Comparison of ENCODE assay signal across 9 cellular contexts in genomic region chr6:78629836-78630235, GRCh38.
"Had no signal": no experiment of that assay in that cellular context is flagged by ENCODE, and none has a peak within 500 bp of the region (broad histone marks: within the 10 kb centered on the region; RNA-seq: fewer than 3 reads in every experiment).

No MANE protein-coding gene starts in this region.

- H3K36me3 ChIP-seq: cardiac muscle cell, colonic mucosa, transverse colon had no signal

- H3K4me3 ChIP-seq: cardiac muscle cell, colonic mucosa had no signal

- H3K9me3 ChIP-seq: colonic mucosa, transverse colon had no signal

- H3K27ac ChIP-seq: cardiac muscle cell, colonic mucosa, transverse colon had no signal

- H3K4me1 ChIP-seq: colonic mucosa, transverse colon had no signal

- H3K27me3 ChIP-seq: cardiac muscle cell, colonic mucosa had no signal

- DNase-seq: activated CD4-positive, alpha-beta T cell treated with anti-CD3 and anti-CD28 coated beads, Interleukin-2, amount 50 U/mL, for 4 hours; activated gamma-delta T cell; activated T-cell treated with anti-CD3 and anti-CD28 coated beads, Interleukin-2, amount 50 U/mL, for 4 hours; colonic mucosa; effector CD4-positive, alpha-beta T cell; islet precursor cell; T-helper 2 cell; transverse colon had no signal
